Comparison of ENCODE assay signal across 18 cellular contexts in genomic region chr1:164912290-164912689, GRCh38.
DNase-seq lines count a peak whose midpoint lies in the region; ATAC-seq and TF ChIP-seq lines count a peak whose summit lies in the region.
"Had no signal": no experiment of that assay in that cellular context is flagged by ENCODE, and none has a peak within 500 bp of the region (broad histone marks: within the 10 kb centered on the region; RNA-seq: fewer than 3 reads in every experiment).

No MANE protein-coding gene starts in this region.

- no peak overlapping the region for H3K4me2 ChIP-seq in GM23338
- H3K4me2 ChIP-seq in neural cell (ENCODE audit: low read length): no peak overlapping the region

- no peak for DNase-seq in GM23338 (ENCODE audit: low spot score)
- peak; percentile 85 for DNase-seq in NCI-H2107 treated with DMSO at 0.1 percent for 48 hours (lab: John Stamatoyannopoulos, UW; ENCODE audit: unreplicated experiment)
- no peak for DNase-seq in left cardiac atrium
- no peak for DNase-seq in body of pancreas
- DNase-seq in activated T-helper 2 cell treated with anti-CD3 and anti-CD28 coated beads, Interferon-gamma antibody, Interleukin-2, Interleukin-4, amounts not matched to agents 10 μg/mL and 5 μg/mL and 100 μg/mL, durations not matched to agents 14 hours and 24 hours and 36 hours (ENCODE audit: low spot score): no peak
- DNase-seq in upper lobe of left lung: no peak
- DNase-seq in breast epithelium (ENCODE audit: low spot score in 2 of 2): no peak
- DNase-seq: CD4-positive, alpha-beta memory T cell; DMS153; GDM1; HCEC 1CT; NCI-H1105 treated with DMSO at 0.1 percent for 48 hours; NCI-H446 treated with DMSO at 0.1 percent for 48 hours; NCI-H69; NK-92 treated with Interleukin-12 subunit alpha and Interleukin-12 subunit beta, amount 100 ng/mL, for 24 hours; Peyer's patch had no signal

- no peak for TF ChIP-seq RAD21 in neural cell (conservative IDR thresholded peaks at IDR 0.05)

- no peak overlapping the region for H3K27ac ChIP-seq in GM23338 (ENCODE audit: low read depth)
- H3K27ac ChIP-seq in neural cell (ENCODE audit: low read length): peak overlapping the region; percentile 10
- H3K27ac ChIP-seq in body of pancreas: no peak overlapping the region
- H3K27ac ChIP-seq in upper lobe of left lung: no peak overlapping the region
- H3K27ac ChIP-seq in breast epithelium: no peak overlapping the region
- H3K27ac ChIP-seq: Peyer's patch had no signal

- H2AFZ ChIP-seq in GM23338 (0 out of 2 replicates have a peak overlapping the region, but pooled peaks have one; percentile 44), neural cell (ENCODE audit: low read depth, low read length) (no peak overlapping the region)

- H3K9me2 ChIP-seq in GM23338 (ENCODE audit: insufficient read depth) (peaks cover 2% of the 10 kb centered on the region), neural cell (ENCODE audit: insufficient read depth, low read length) (no peaks in the 10 kb centered on the region)

- H3K9me3 Mint-ChIP-seq in GM23338: no peaks in the 10 kb centered on the region
- H3K9me3 Mint-ChIP-seq in activated T-helper 2 cell treated with anti-CD3 and anti-CD28 coated beads, Interferon-gamma antibody, Interleukin-2, Interleukin-4, amounts not matched to agents 10 μg/mL and 5 μg/mL and 100 μg/mL, durations not matched to agents 14 hours and 24 hours and 36 hours: no peaks in the 10 kb centered on the region

- TF ChIP-seq POLR2A in body of pancreas (IDR thresholded peaks at IDR 0.05): no peak
- no peak for TF ChIP-seq POLR2A in upper lobe of left lung (IDR thresholded peaks at IDR 0.05)
- no peak for TF ChIP-seq POLR2A in breast epithelium (IDR thresholded peaks at IDR 0.05)

- H3K4me3 ChIP-seq in GM23338: no peak overlapping the region
- H3K4me3 ChIP-seq in neural cell (ENCODE audit: low read length): no peak overlapping the region
- no peak overlapping the region for H3K4me3 ChIP-seq in body of pancreas
- no peak overlapping the region for H3K4me3 ChIP-seq in upper lobe of left lung
- H3K4me3 ChIP-seq in breast epithelium: no peak overlapping the region
- H3K4me3 ChIP-seq: K562, Peyer's patch had no signal

- H3K27me3 Mint-ChIP-seq in GM23338 (ENCODE audit: insufficient read depth, low read depth, poor library complexity): peaks cover 3% of the 10 kb centered on the region
- no peaks in the 10 kb centered on the region for H3K27me3 Mint-ChIP-seq in activated T-helper 2 cell treated with anti-CD3 and anti-CD28 coated beads, Interferon-gamma antibody, Interleukin-2, Interleukin-4, amounts not matched to agents 10 μg/mL and 5 μg/mL and 100 μg/mL, durations not matched to agents 14 hours and 24 hours and 36 hours (ENCODE audit: low read depth)

- TF ChIP-seq CTCF in GM23338 (conservative IDR thresholded peaks at IDR 0.05; ENCODE audit: low read depth in 2 of 2) (no peak), neural cell (IDR thresholded peaks at IDR 0.05; ENCODE audit: poor library complexity, severe bottlenecking) (no peak), body of pancreas (IDR thresholded peaks at IDR 0.05) (no peak), upper lobe of left lung (IDR thresholded peaks at IDR 0.05) (no peak), breast epithelium (IDR thresholded peaks at IDR 0.05) (no peak)

- peak; percentile 37; the same call in 2 of the 3 replicates for ATAC-seq in GM23338
- ATAC-seq in left cardiac atrium: peak; percentile 66 to 92
- ATAC-seq in body of pancreas: no peak
- ATAC-seq in upper lobe of left lung (ENCODE audit: low FRiP score in 2 of 2): no peak
- ATAC-seq: K562 had no signal

- H3K36me3 ChIP-seq in GM23338 (ENCODE audit: insufficient read depth): no peaks in the 10 kb centered on the region
- H3K36me3 ChIP-seq in neural cell (ENCODE audit: insufficient read depth, low read length): no peaks in the 10 kb centered on the region
- no peaks in the 10 kb centered on the region for H3K36me3 ChIP-seq in body of pancreas (replicated peaks in 1 of 2; ENCODE audit: insufficient read depth in 1 of 2, low read depth in 2 of 2)
- no peaks in the 10 kb centered on the region for H3K36me3 ChIP-seq in upper lobe of left lung
- no peaks in the 10 kb centered on the region for H3K36me3 ChIP-seq in breast epithelium
- H3K36me3 ChIP-seq: Peyer's patch had no signal

- H3K9me3 ChIP-seq in neural cell (ENCODE audit: low read length) (no peaks in the 10 kb centered on the region), body of pancreas (no peaks in the 10 kb centered on the region), upper lobe of left lung (no peaks in the 10 kb centered on the region), breast epithelium (no peaks in the 10 kb centered on the region)
- H3K9me3 ChIP-seq: Peyer's patch had no signal

- H3K27me3 ChIP-seq in GM23338 (ENCODE audit: insufficient read depth): no peaks in the 10 kb centered on the region
- H3K27me3 ChIP-seq in neural cell (ENCODE audit: insufficient read depth, low read depth, low read length): no peaks in the 10 kb centered on the region
- H3K27me3 ChIP-seq in body of pancreas: no peaks in the 10 kb centered on the region
- H3K27me3 ChIP-seq in upper lobe of left lung: no peaks in the 10 kb centered on the region
- no peaks in the 10 kb centered on the region for H3K27me3 ChIP-seq in breast epithelium
- H3K27me3 ChIP-seq: Peyer's patch had no signal

- peaks cover 2% of the 10 kb centered on the region; the same call in 2 of the 3 replicates for H3K4me1 Mint-ChIP-seq in GM23338
- H3K4me1 Mint-ChIP-seq in activated T-helper 2 cell treated with anti-CD3 and anti-CD28 coated beads, Interferon-gamma antibody, Interleukin-2, Interleukin-4, amounts not matched to agents 10 μg/mL and 5 μg/mL and 100 μg/mL, durations not matched to agents 14 hours and 24 hours and 36 hours (ENCODE audit: low read depth): peaks cover 4% of the 10 kb centered on the region
- H3K4me1 Mint-ChIP-seq: CD4-positive, alpha-beta memory T cell had no signal

- H3K79me2 ChIP-seq in GM23338 (replicated peaks; ENCODE audit: insufficient read depth) (no peaks in the 10 kb centered on the region), neural cell (replicated peaks; ENCODE audit: insufficient read depth, low read length) (no peaks in the 10 kb centered on the region)

- no peak overlapping the region for H3K4me3 Mint-ChIP-seq in GM23338
- no peak overlapping the region for H3K4me3 Mint-ChIP-seq in activated T-helper 2 cell treated with anti-CD3 and anti-CD28 coated beads, Interferon-gamma antibody, Interleukin-2, Interleukin-4, amounts not matched to agents 10 μg/mL and 5 μg/mL and 100 μg/mL, durations not matched to agents 14 hours and 24 hours and 36 hours (ENCODE audit: low read depth)
- H3K4me3 Mint-ChIP-seq: CD4-positive, alpha-beta memory T cell had no signal

- H3K36me3 Mint-ChIP-seq in GM23338 (ENCODE audit: low read depth): no peaks in the 10 kb centered on the region
- no peaks in the 10 kb centered on the region for H3K36me3 Mint-ChIP-seq in activated T-helper 2 cell treated with anti-CD3 and anti-CD28 coated beads, Interferon-gamma antibody, Interleukin-2, Interleukin-4, amounts not matched to agents 10 μg/mL and 5 μg/mL and 100 μg/mL, durations not matched to agents 14 hours and 24 hours and 36 hours (ENCODE audit: low read depth)
- H3K36me3 Mint-ChIP-seq: CD4-positive, alpha-beta memory T cell had no signal

- WGBS in body of pancreas, 2 donors: 86 to 91% methylated on average over 3 to 8 of the region's 8 CpGs
- 94 to 97% methylated on average over 7 to 8 of the region's 8 CpGs for WGBS in upper lobe of left lung, 2 donors

- no peak overlapping the region for H3K27ac Mint-ChIP-seq in GM23338
- no peak overlapping the region for H3K27ac Mint-ChIP-seq in activated T-helper 2 cell treated with anti-CD3 and anti-CD28 coated beads, Interferon-gamma antibody, Interleukin-2, Interleukin-4, amounts not matched to agents 10 μg/mL and 5 μg/mL and 100 μg/mL, durations not matched to agents 14 hours and 24 hours and 36 hours
- H3K27ac Mint-ChIP-seq: CD4-positive, alpha-beta memory T cell had no signal

- H4K20me1 ChIP-seq in GM23338 (replicated peaks; ENCODE audit: insufficient read depth) (no peaks in the 10 kb centered on the region), neural cell (ENCODE audit: insufficient read depth) (no peaks in the 10 kb centered on the region)

- peak; percentile 77 for TF ChIP-seq EP300 in neural cell (conservative IDR thresholded peaks at IDR 0.05; ENCODE audit: poor library complexity, severe bottlenecking)
- no peak for TF ChIP-seq EP300 in upper lobe of left lung (IDR thresholded peaks at IDR 0.05)

- intact Hi-C loops in left cardiac atrium (cut with DNase I) (loop anchor here in 1 of 2 donors (5.0 kb wide), 1 partner anchor 125 kb away; no protein-coding TSS in a partner anchor), body of pancreas (cut with DNase I) (no loop called here), breast epithelium (cut with DNase I; ENCODE audit: low total_unique reads) (no loop called here)
- intact Hi-C loops in activated T-helper 2 cell treated with anti-CD3 and anti-CD28 coated beads, Interferon-gamma antibody, Interleukin-2, Interleukin-4, amounts not matched to agents 10 μg/mL and 5 μg/mL and 100 μg/mL, durations not matched to agents 14 hours and 24 hours and 36 hours (cut with micrococcal nuclease): no loop called here

- H3K9ac ChIP-seq in neural cell (ENCODE audit: low read length): no peak overlapping the region

- H3F3A ChIP-seq in GM23338 (replicated peaks; ENCODE audit: low read depth) (no peaks in the 10 kb centered on the region), neural cell (ENCODE audit: insufficient read depth, low read length, poor library complexity, severe bottlenecking) (no peaks in the 10 kb centered on the region)

- H3K4me1 ChIP-seq in GM23338 (ENCODE audit: insufficient read depth) (no peaks in the 10 kb centered on the region), body of pancreas (no peaks in the 10 kb centered on the region), upper lobe of left lung (no peaks in the 10 kb centered on the region), breast epithelium (no peaks in the 10 kb centered on the region)
- H3K4me1 ChIP-seq: Peyer's patch had no signal

TF ChIP-seq in GM23338, 12 proteins besides CTCF, POLR2A, EP300 and RAD21:
- TF ChIP-seq EZH2phosphoT487 (IDR thresholded peaks at IDR 0.05; ENCODE audit: unreplicated experiment) (no peak), JUNB (IDR thresholded peaks at IDR 0.05; ENCODE audit: unreplicated experiment) (no peak)

TF ChIP-seq in neural cell, 6 proteins besides CTCF, POLR2A, EP300 and RAD21:
- TF ChIP-seq POLR2AphosphoS5 (IDR thresholded peaks at IDR 0.05) (peak; percentile 46), TAF1 (IDR thresholded peaks at IDR 0.05; ENCODE audit: low read depth) (no peak), EZH2 (IDR thresholded peaks at IDR 0.05; ENCODE audit: borderline replicate concordance, insufficient read depth, low read length, poor library complexity, severe bottlenecking) (no peak)

Comparison
In these comparisons a context has a peak if more than half of its experiments do, and no peak if none do; other contexts are left out.
1. ATAC-seq: peak in GM23338 (single experiment) and left cardiac atrium (2 of 2); none in body of pancreas (single experiment) and upper lobe of left lung (0 of 2).